ENCODE assay signal across 20 cellular contexts in genomic region chr15:60020736-60021135, GRCh38. TPM values are rescaled to one million over a fixed set of nuclear protein-coding genes. Genes with fewer than 3 reads are reported as not detected.
A peak's percentile ranks its signal among the peaks of the same experiment; 100 is the strongest.
DNase-seq lines count a peak whose midpoint lies in the region; ATAC-seq and TF ChIP-seq lines count a peak whose summit lies in the region.
"Had no signal": no experiment of that assay in that cellular context is flagged by ENCODE, and none has a peak within 500 bp of the region (broad histone marks: within the 10 kb centered on the region; RNA-seq: fewer than 3 reads in every experiment).

No MANE protein-coding gene starts in this region.

- H3K79me2 ChIP-seq in PC-9 (ENCODE audit: low read depth) = no peaks in the 10 kb centered on the region

- H3K27me3 ChIP-seq in PC-9 (ENCODE audit: insufficient read depth, low read depth) = no peaks in the 10 kb centered on the region
- peaks cover 0 to 44% (median 0%) of the 10 kb centered on the region in 4 donors for H3K27me3 ChIP-seq in esophagus muscularis mucosa
- H3K27me3 ChIP-seq: Peyer's patch had no signal

- no TSS peak for BruUV-seq in PC-9 (replicated peaks; lab: Mats Ljungman, UMichigan)

- no peaks in the 10 kb centered on the region for H3K36me3 ChIP-seq in HEK293 (ENCODE audit: control insufficient read depth in 2 of 2, insufficient read depth in 1 of 2, low read length in 2 of 2)
- no peaks in the 10 kb centered on the region; the same call in 1 of the 2 replicates for H3K36me3 ChIP-seq in PC-9 (ENCODE audit: low read depth)
- no peaks in the 10 kb centered on the region for H3K36me3 ChIP-seq in esophagus muscularis mucosa
- H3K36me3 ChIP-seq: Peyer's patch had no signal

- no peak for TF ChIP-seq POLR2A in esophagus muscularis mucosa (IDR thresholded peaks at IDR 0.05; ENCODE audit: low read depth)

- no peak overlapping the region for H2AFZ ChIP-seq in PC-9
- H2AFZ ChIP-seq: GM23248 had no signal

- peaks cover 18% of the 10 kb centered on the region; the same call in 1 of the 2 replicates for H3F3A ChIP-seq in PC-9 (ENCODE audit: insufficient read depth, low read depth)

- H4K20me1 ChIP-seq in PC-9 (ENCODE audit: insufficient read depth) = no peaks in the 10 kb centered on the region

- CTCF ChIA-PET in HEK293 (lab: Yijun Ruan, JAX) (interaction anchor here (1.1 kb wide), 1 partner anchor 160 kb away, joined by 3 read pairs; no protein-coding TSS in a partner anchor), PC-9 (lab: Charles Lee) (interaction anchor here (0.6 kb wide), 1 partner anchor 1817 kb away, joined by 5 read pairs; no protein-coding TSS in a partner anchor)

- no peak for ATAC-seq in sciatic nerve
- ATAC-seq: GM12878 had no signal

- TF ChIP-seq CTCF in HEK293 (tag by site-specific recombination; IDR thresholded peaks at IDR 0.05) (no peak), PC-9 (conservative IDR thresholded peaks at IDR 0.05) (no peak), esophagus muscularis mucosa (IDR thresholded peaks at IDR 0.05) (no peak), retinal pigment epithelial cell (conservative IDR thresholded peaks at IDR 0.05; ENCODE audit: low read depth, low read length) (no peak)

- 48% methylated on average over 3 of the region's 3 CpGs for WGBS in esophagus muscularis mucosa

- H3K27ac ChIP-seq in HEK293 (ENCODE audit: extremely low read depth, low read depth, low read length) (no peak overlapping the region), PC-9 (peak overlapping the region; percentile 49; the same call in 1 of the 2 replicates), esophagus muscularis mucosa (replicated peaks in 1 of 4) (no peak overlapping the region)
- H3K27ac ChIP-seq: GM23248, Peyer's patch had no signal

- TF ChIP-seq EP300 in esophagus muscularis mucosa (IDR thresholded peaks at IDR 0.05) = no peak

- intact Hi-C loops in PC-9 (cut with micrococcal nuclease; ENCODE audit: unreplicated experiment) = no loop called here
- intact Hi-C loops in esophagus muscularis mucosa (cut with DNase I) = no loop called here
- intact Hi-C loops in posterior cingulate gyrus (cut with DNase I) = no loop called here
- intact Hi-C loops in sciatic nerve (cut with DNase I) = no loop called here

- peak overlapping the region; percentile 34; the same call in 1 of the 2 replicates for H3K4me2 ChIP-seq in PC-9
- H3K4me2 ChIP-seq: SK-N-SH had no signal

- H3K4me1 ChIP-seq in HEK293 (ENCODE audit: control insufficient read depth, insufficient read depth, low read length) = peaks cover 12% of the 10 kb centered on the region
- peaks cover 40% of the 10 kb centered on the region for H3K4me1 ChIP-seq in PC-9 (replicated peaks; ENCODE audit: insufficient read depth)
- no peaks in the 10 kb centered on the region for H3K4me1 ChIP-seq in esophagus muscularis mucosa
- H3K4me1 ChIP-seq: Peyer's patch had no signal

- H3K9me2 ChIP-seq in PC-9 (ENCODE audit: insufficient read depth) = no peaks in the 10 kb centered on the region
- H3K9me2 ChIP-seq: SK-N-SH had no signal

- DNase-seq in PC-9 = no peak
- peak; percentile 72 for DNase-seq in esophagus muscularis mucosa (ENCODE audit: extremely low spot score)
- DNase-seq in retinal pigment epithelial cell (ENCODE audit: low read depth) = peak; percentile 23
- DNase-seq in posterior cingulate gyrus = no peak
- DNase-seq in sciatic nerve (ENCODE audit: low spot score) = no peak
- DNase-seq in NAMALWA (ENCODE audit: low spot score) = no peak
- DNase-seq: CD4-positive, CD25-positive, alpha-beta regulatory T cell; DMS79; GM23248; HCEC 1CT; KBM-7; NCI-H1092; NCI-H2081 treated with DMSO at 0.1 percent for 48 hours; NCI-H524 treated with DMSO at 0.1 percent for 48 hours; Peyer's patch; SHP77; SK-N-SH had no signal

- H3K9me3 ChIP-seq in HEK293 (ENCODE audit: control insufficient read depth, insufficient read depth, low read depth, low read length) (no peaks in the 10 kb centered on the region), PC-9 (ENCODE audit: insufficient read depth, low read depth) (peaks cover 4% of the 10 kb centered on the region; the same call in 1 of the 2 replicates), esophagus muscularis mucosa (peaks cover 0 to 7% (median 3%) of the 10 kb centered on the region in 4 donors)
- H3K9me3 ChIP-seq: Peyer's patch, SK-N-SH had no signal

- POLR2A ChIA-PET in HEK293 (lab: Yijun Ruan, JAX) (no interaction called here), PC-9 (lab: Charles Lee; ENCODE audit: unreplicated experiment) (no interaction called here)

- H3K4me3 ChIP-seq in HEK293 (ENCODE audit: low read depth, low read length) (no peak overlapping the region), PC-9 (no peak overlapping the region), esophagus muscularis mucosa (no peak overlapping the region), retinal pigment epithelial cell (ENCODE audit: low read length) (no peak overlapping the region)
- H3K4me3 ChIP-seq: GM12878, GM23248, Peyer's patch had no signal

TF ChIP-seq in HEK293, 187 proteins besides CTCF, POLR2A, EP300 and RAD21:
- no peak for TF ChIP-seq ZNF645 (tag by site-specific recombination; IDR thresholded peaks at IDR 0.05)
- TF ChIP-seq ZBTB44 (tag by site-specific recombination; IDR thresholded peaks at IDR 0.05) = no peak
- no peak for TF ChIP-seq ZNF623 (tag by site-specific recombination; IDR thresholded peaks at IDR 0.05)
- no peak for TF ChIP-seq MYNN (tag by site-specific recombination; IDR thresholded peaks at IDR 0.05; ENCODE audit: borderline replicate concordance)
- TF ChIP-seq PBX3 (CRISPR knock-in tag; IDR thresholded peaks at IDR 0.05) = no peak
- TF ChIP-seq ZNF544 (tag by site-specific recombination; IDR thresholded peaks at IDR 0.05) = no peak
- TF ChIP-seq ZNF585B (tag by site-specific recombination; IDR thresholded peaks at IDR 0.05) = no peak
- TF ChIP-seq PRDM4 (tag by site-specific recombination; IDR thresholded peaks at IDR 0.05) = peak; percentile 90

RNA-seq across cellular contexts. Expression of gene FOXB1, which starts 16.6 kb away (rescaled TPM):
- 2.2 and 2.7 TPM in 2 replicates for total RNA-seq in PC-9 (2021)
- not detected for total RNA-seq in esophagus muscularis mucosa
- not detected for total RNA-seq in sciatic nerve
- total RNA-seq: B cell, GM12878, GM23248, Peyer's patch had no signal

Comparison
In these comparisons a context has a peak if more than half of its experiments do, and no peak if none do; other contexts are left out.
1. DNase-seq: peak in esophagus muscularis mucosa (single experiment) and retinal pigment epithelial cell (single experiment); none in PC-9 (0 of 2), posterior cingulate gyrus (0 of 10), sciatic nerve (single experiment) and NAMALWA (single experiment).